13 cellular contexts compared by ENCODE assay signal in the genomic region with DNA sequence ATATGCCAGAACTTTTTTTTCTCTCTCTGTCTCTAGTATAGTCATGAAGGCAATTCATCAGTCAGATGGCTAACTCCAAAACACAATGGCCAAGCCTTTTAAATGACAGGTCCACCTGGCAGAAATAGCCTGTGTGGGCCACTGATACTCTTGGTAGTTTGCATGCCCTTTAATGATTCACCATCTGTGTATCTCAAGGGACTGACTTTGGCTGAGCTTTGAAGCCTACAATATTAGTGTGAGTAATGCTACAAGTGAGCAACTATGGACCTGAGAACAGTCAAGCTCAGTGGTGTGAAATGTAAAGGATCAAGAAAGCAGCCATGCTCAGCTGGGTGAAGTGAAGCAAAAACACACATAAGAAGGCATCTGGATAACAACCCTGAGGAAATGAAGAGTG.
DNase-seq lines count a peak whose midpoint lies in the region; ATAC-seq and TF ChIP-seq lines count a peak whose summit lies in the region.
"Had no signal": no experiment of that assay in that cellular context is flagged by ENCODE, and none has a peak within 500 bp of the region (broad histone marks: within the 10 kb centered on the region; RNA-seq: fewer than 3 reads in every experiment).

No MANE protein-coding gene starts in this region.

- H3K4ac ChIP-seq in H9 (ENCODE audit: low read depth, low read length): no peak overlapping the region

- H3K14ac ChIP-seq in H9 (ENCODE audit: insufficient read depth, low read length): no peak overlapping the region

- H2BK120ac ChIP-seq in H9 (ENCODE audit: low read depth, low read length, poor library complexity, severe bottlenecking): no peak overlapping the region

- H3K23ac ChIP-seq in H9 (ENCODE audit: insufficient read length, low read depth, low read length): no peak overlapping the region

- no peaks in the 10 kb centered on the region for H3K36me3 ChIP-seq in osteoblast (ENCODE audit: insufficient read depth, low read length)
- no peaks in the 10 kb centered on the region for H3K36me3 ChIP-seq in right lobe of liver
- H3K36me3 ChIP-seq: left lung had no signal

- no peaks in the 10 kb centered on the region; a peak in 1 of 7 replicates for H3K36me3 Mint-ChIP-seq in H9 (ENCODE audit: insufficient read depth in 1 of 3, low read depth in 3 of 3)
- H3K36me3 Mint-ChIP-seq: CD8-positive, alpha-beta memory T cell had no signal

- DNase-seq in EL: peak; percentile 58
- DNase-seq in LHCN-M2 (ENCODE audit: low read depth): peak; percentile 100
- DNase-seq in epithelial cell of prostate (ENCODE audit: low read depth, low spot score): peak; percentile 26
- peak; percentile 22 for DNase-seq in osteoblast (ENCODE audit: insufficient read length, low spot score, missing footprints)
- DNase-seq in right lobe of liver: no peak
- DNase-seq in dermis blood vessel endothelial cell: no peak
- DNase-seq in effector CD8-positive, alpha-beta T cell (lab: John Stamatoyannopoulos, UW): no peak
- DNase-seq in H9: no peak
- DNase-seq: activated T-cell treated with anti-CD3 and anti-CD28 coated beads for 4 hours; CD8-positive, alpha-beta memory T cell; left lung; NCI-H187 treated with DMSO at 0.1 percent for 48 hours had no signal

- no peaks in the 10 kb centered on the region for H3K79me2 ChIP-seq in osteoblast (ENCODE audit: insufficient read depth, low read length)
- no peaks in the 10 kb centered on the region for H3K79me2 ChIP-seq in H9 (ENCODE audit: insufficient read depth, low read length)

- H2BK5ac ChIP-seq in H9 (ENCODE audit: insufficient read length, low read length): no peak overlapping the region

- H3K27ac Mint-ChIP-seq in H9: no peak overlapping the region; a peak in 1 of 7 replicates
- H3K27ac Mint-ChIP-seq: CD8-positive, alpha-beta memory T cell had no signal

- H3K27me3 ChIP-seq in osteoblast (ENCODE audit: insufficient read depth, low read length) (no peaks in the 10 kb centered on the region), right lobe of liver (no peaks in the 10 kb centered on the region), H9 (ENCODE audit: insufficient read depth, low read length) (no peaks in the 10 kb centered on the region)
- H3K27me3 ChIP-seq: left lung had no signal

- no peak overlapping the region for H3K9ac ChIP-seq in H9 (ENCODE audit: extremely low read depth, insufficient read length, low read length)

- H3K4me1 ChIP-seq in osteoblast (ENCODE audit: insufficient read depth, low read length) (peaks cover 5% of the 10 kb centered on the region), right lobe of liver (no peaks in the 10 kb centered on the region), H9 (ENCODE audit: insufficient read depth, low read length) (no peaks in the 10 kb centered on the region)
- H3K4me1 ChIP-seq: left lung had no signal

- peaks cover 0 to 2% of the 10 kb centered on the region in 2 experiments; a peak in 2 of 5 replicates for H3K9me3 Mint-ChIP-seq in H9

- H3K4me2 ChIP-seq in osteoblast (ENCODE audit: insufficient read depth, low read length) (no peak overlapping the region), H9 (ENCODE audit: insufficient read depth, insufficient read length, low read length) (no peak overlapping the region)

- H4K5ac ChIP-seq in H9 (ENCODE audit: insufficient read length, low read depth, low read length): no peak overlapping the region

- H3K9me3 ChIP-seq in osteoblast (ENCODE audit: low read depth, low read length) (no peaks in the 10 kb centered on the region), right lobe of liver (no peaks in the 10 kb centered on the region), H9 (ENCODE audit: control insufficient read depth, low read depth, low read length) (no peaks in the 10 kb centered on the region)
- H3K9me3 ChIP-seq: left lung had no signal

- H3T11ph ChIP-seq in H9 (ENCODE audit: low read length): no peak overlapping the region

- no peak for ATAC-seq in right lobe of liver
- ATAC-seq: GM12878, left lung had no signal

- TF ChIP-seq CTCF in osteoblast (IDR thresholded peaks at IDR 0.05; ENCODE audit: extremely low read depth, low read depth, low read length) (no peak), right lobe of liver (IDR thresholded peaks at IDR 0.05) (no peak), H9 (conservative IDR thresholded peaks at IDR 0.05) (no peak)

- H4K8ac ChIP-seq in H9 (replicated peaks; ENCODE audit: insufficient read length, low read depth, low read length): no peak overlapping the region

- H3K27me3 Mint-ChIP-seq in H9 (ENCODE audit: low read depth): no peaks in the 10 kb centered on the region

- no peak overlapping the region for H3K56ac ChIP-seq in H9 (ENCODE audit: insufficient read length, low read depth, low read length)

- no peak overlapping the region for H3K4me3 ChIP-seq in osteoblast (ENCODE audit: insufficient read depth, low read length)
- H3K4me3 ChIP-seq in right lobe of liver: no peak overlapping the region
- H3K4me3 ChIP-seq: GM12878, left lung had no signal

- no peak overlapping the region for H3K18ac ChIP-seq in H9 (ENCODE audit: insufficient read length, low read depth, low read length)

- no peak overlapping the region for H2BK20ac ChIP-seq in H9 (ENCODE audit: low read depth, low read length, poor library complexity, severe bottlenecking)

- H2BK15ac ChIP-seq in H9 (ENCODE audit: low read depth, low read length): no peak overlapping the region

- H3K79me1 ChIP-seq in H9 (ENCODE audit: insufficient read depth, low read depth, low read length, poor library complexity, severe bottlenecking): no peaks in the 10 kb centered on the region

- H3K4me1 Mint-ChIP-seq in H9: no peaks in the 10 kb centered on the region
- H3K4me1 Mint-ChIP-seq: CD8-positive, alpha-beta memory T cell had no signal

- H2BK12ac ChIP-seq in H9 (ENCODE audit: insufficient read length, low read depth, low read length): no peak overlapping the region

- intact Hi-C loops in right lobe of liver (cut with DNase I): no loop called here

- no peak overlapping the region for H4K91ac ChIP-seq in H9 (ENCODE audit: insufficient read length, low read depth, low read length)

- H3K27ac ChIP-seq in epithelial cell of prostate (no peak overlapping the region), osteoblast (ENCODE audit: low read depth, low read length) (no peak overlapping the region), right lobe of liver (no peak overlapping the region), H9 (ENCODE audit: insufficient read length, low read depth, low read length) (no peak overlapping the region)
- H3K27ac ChIP-seq: left lung had no signal

- H3K4me3 Mint-ChIP-seq in H9: no peak overlapping the region
- H3K4me3 Mint-ChIP-seq: CD8-positive, alpha-beta memory T cell had no signal

- no peaks in the 10 kb centered on the region for H3K23me2 ChIP-seq in H9 (ENCODE audit: insufficient read length, low read depth, low read length, poor library complexity, severe bottlenecking)

- H4K20me1 ChIP-seq in osteoblast (ENCODE audit: insufficient read depth, low read length) (no peaks in the 10 kb centered on the region), H9 (ENCODE audit: control insufficient read depth, insufficient read depth, insufficient read length) (no peaks in the 10 kb centered on the region)

- TF ChIP-seq POLR2A in right lobe of liver (IDR thresholded peaks at IDR 0.05): no peak

- H2AK5ac ChIP-seq in H9 (ENCODE audit: insufficient read length, low read length): no peak overlapping the region

- H2AFZ ChIP-seq in osteoblast (ENCODE audit: low read length) (no peak overlapping the region), H9 (ENCODE audit: low read length) (no peak overlapping the region)

Comparison
In these comparisons a context has a peak if more than half of its experiments do, and no peak if none do; other contexts are left out.
1. DNase-seq: peak in EL (single experiment), LHCN-M2 (single experiment), epithelial cell of prostate (single experiment) and osteoblast (single experiment); none in right lobe of liver (0 of 3), dermis blood vessel endothelial cell (single experiment), effector CD8-positive, alpha-beta T cell (single experiment) and H9 (single experiment).